In genomic region chr2:68032702-68033101, GRCh38 we compare ENCODE assay signal across 22 cellular contexts.
"Had no signal": no experiment of that assay in that cellular context is flagged by ENCODE, and none has a peak within 500 bp of the region (broad histone marks: within the 10 kb centered on the region; RNA-seq: fewer than 3 reads in every experiment).

No MANE protein-coding gene starts in this region.

- ATAC-seq: activated CD4-positive, alpha-beta T cell treated with anti-CD3 and anti-CD28 coated beads for 36 hours; pancreas; right cardiac atrium; stimulated activated naive CD8-positive, alpha-beta T cell treated with anti-CD3 and anti-CD28 coated beads, Interleukin-15, amount 100 ng/mL, for 72 hours had no signal

- H3K36me3 Mint-ChIP-seq: activated naive CD8-positive, alpha-beta T cell treated with anti-CD3 and anti-CD28 coated beads for 36 hours; memory B cell had no signal

- H2AFZ ChIP-seq: hepatocyte had no signal

- H3K27me3 ChIP-seq: esophagus muscularis mucosa, hepatocyte, pancreas, tibial artery, vagina had no signal

- H3K4me3 ChIP-seq: esophagus muscularis mucosa, hepatocyte, pancreas, tibial artery, vagina had no signal

- H3K36me3 ChIP-seq: esophagus muscularis mucosa, neutrophil, pancreas, tibial artery, vagina had no signal

- DNase-seq: activated CD4-positive, alpha-beta T cell treated with anti-CD3 and anti-CD28 coated beads for 36 hours; activated CD4-positive, alpha-beta T cell treated with anti-CD3 and anti-CD28 coated beads, Interleukin-2, amount 50 U/mL, for 4 hours; activated CD8-positive, alpha-beta memory T cell treated with anti-CD3 and anti-CD28 coated beads, Interleukin-2, amount 50 U/mL, for 48 hours; activated naive CD4-positive, alpha-beta T cell treated with Interleukin-2 at 50 U/mL for 16 hours; activated naive CD8-positive, alpha-beta T cell treated with anti-CD3 and anti-CD28 coated beads for 36 hours; activated T-cell treated with anti-CD3 and anti-CD28 coated beads, Interleukin-2, amount 50 U/mL, for 48 hours; central memory CD4-positive, alpha-beta T cell; dermis blood vessel endothelial cell; effector CD8-positive, alpha-beta T cell; glutamatergic neuron; pancreas; right cardiac atrium; stimulated activated CD4-positive, alpha-beta T cell treated with anti-CD3 and anti-CD28 coated beads, Interleukin-12 subunit alpha, Interleukin-12 subunit beta, amount 100 ng/mL, for 4 hours; stimulated activated naive CD8-positive, alpha-beta T cell treated with anti-CD3 and anti-CD28 coated beads, Interleukin-15, amount 100 ng/mL, for 72 hours; tibial artery had no signal

- H3K9me3 Mint-ChIP-seq: activated naive CD8-positive, alpha-beta T cell treated with anti-CD3 and anti-CD28 coated beads for 36 hours; memory B cell; nephron; stimulated activated naive CD8-positive, alpha-beta T cell treated with anti-CD3 and anti-CD28 coated beads, Interleukin-15, amount 100 ng/mL, for 72 hours; T-helper 2 cell treated with Interferon-gamma antibody and Interleukin-4, amounts not matched to agents 5 μg/mL and 100 μg/mL, for 36 hours had no signal

- H3K27ac ChIP-seq: esophagus muscularis mucosa, hepatocyte, neutrophil, pancreas, tibial artery, vagina had no signal

- H3K4me2 ChIP-seq: hepatocyte had no signal

- H3K4me1 ChIP-seq: pancreas, vagina had no signal

- H3K79me2 ChIP-seq: hepatocyte had no signal

- H3K27me3 Mint-ChIP-seq: activated CD4-positive, alpha-beta T cell treated with anti-CD3 and anti-CD28 coated beads for 36 hours; activated naive CD8-positive, alpha-beta T cell treated with anti-CD3 and anti-CD28 coated beads for 36 hours; memory B cell; stimulated activated naive CD8-positive, alpha-beta T cell treated with anti-CD3 and anti-CD28 coated beads, Interleukin-15, amount 100 ng/mL, for 72 hours had no signal

- H3K9me3 ChIP-seq: esophagus muscularis mucosa, neutrophil, pancreas, tibial artery, vagina had no signal

- H3K27ac Mint-ChIP-seq: activated CD4-positive, alpha-beta T cell treated with anti-CD3 and anti-CD28 coated beads for 36 hours; activated naive CD8-positive, alpha-beta T cell treated with anti-CD3 and anti-CD28 coated beads for 36 hours; memory B cell; stimulated activated naive CD8-positive, alpha-beta T cell treated with anti-CD3 and anti-CD28 coated beads, Interleukin-15, amount 100 ng/mL, for 72 hours; T-helper 2 cell treated with Interferon-gamma antibody and Interleukin-4, amounts not matched to agents 5 μg/mL and 100 μg/mL, for 36 hours had no signal

- H3K4me3 Mint-ChIP-seq: activated CD4-positive, alpha-beta T cell treated with anti-CD3 and anti-CD28 coated beads for 36 hours; activated naive CD8-positive, alpha-beta T cell treated with anti-CD3 and anti-CD28 coated beads for 36 hours; memory B cell; nephron; stimulated activated naive CD8-positive, alpha-beta T cell treated with anti-CD3 and anti-CD28 coated beads, Interleukin-15, amount 100 ng/mL, for 72 hours; T-helper 2 cell treated with Interferon-gamma antibody and Interleukin-4, amounts not matched to agents 5 μg/mL and 100 μg/mL, for 36 hours had no signal

- H3K4me1 Mint-ChIP-seq: activated CD4-positive, alpha-beta T cell treated with anti-CD3 and anti-CD28 coated beads for 36 hours; memory B cell; stimulated activated naive CD8-positive, alpha-beta T cell treated with anti-CD3 and anti-CD28 coated beads, Interleukin-15, amount 100 ng/mL, for 72 hours had no signal
